Comparison of ENCODE assay signal across 18 cellular contexts in the genomic region with DNA sequence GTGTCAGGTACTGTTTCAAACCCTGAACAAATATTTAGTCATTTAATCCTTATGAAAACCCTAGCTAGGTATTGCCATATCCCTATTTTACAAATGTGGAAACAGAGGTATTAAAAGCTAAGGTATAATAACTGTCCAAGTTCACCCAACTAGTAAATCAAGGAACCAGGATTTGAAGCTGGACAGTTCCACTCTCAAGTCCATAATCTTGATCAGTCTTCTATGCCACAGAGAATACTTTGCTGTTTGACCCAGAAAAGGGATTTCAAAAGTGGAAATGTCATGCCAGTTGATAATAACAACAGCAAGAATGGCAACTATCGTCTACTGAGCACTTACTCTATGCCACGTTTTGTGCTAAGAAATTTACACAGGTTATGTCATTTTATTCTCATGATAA.
DNase-seq lines count a peak whose midpoint lies in the region; ATAC-seq, FAIRE-seq and TF ChIP-seq lines count a peak whose summit lies in the region.
"Had no signal": no experiment of that assay in that cellular context is flagged by ENCODE, and none has a peak within 500 bp of the region (broad histone marks: within the 10 kb centered on the region; RNA-seq: fewer than 3 reads in every experiment).

No MANE protein-coding gene starts in this region.

- TF ChIP-seq EP300 in SK-N-SH (IDR thresholded peaks at IDR 0.05; ENCODE audit: borderline replicate concordance in 1 of 2, low read depth in 1 of 2, low read length in 1 of 2) (no peak), K562 (IDR thresholded peaks at IDR 0.05; ENCODE audit: low read length) (no peak)

- no peaks in the 10 kb centered on the region for H3K36me3 ChIP-seq in HEK293 (ENCODE audit: control insufficient read depth in 2 of 2, insufficient read depth in 1 of 2, low read length in 2 of 2)
- no peaks in the 10 kb centered on the region for H3K36me3 ChIP-seq in KMS-11 (ENCODE audit: insufficient read depth)
- H3K36me3 ChIP-seq in SK-N-SH (replicated peaks in 1 of 2; ENCODE audit: control insufficient read depth in 1 of 2, insufficient read depth in 2 of 2, low read length in 1 of 2), result no peaks in the 10 kb centered on the region
- no peaks in the 10 kb centered on the region for H3K36me3 ChIP-seq in K562 (ENCODE audit: control insufficient read depth, insufficient read depth, low read length)
- H3K36me3 ChIP-seq: BLaER1, HAP-1 had no signal

- ATAC-seq in K562 (no peak), GM18858 (IDR thresholded peaks at IDR 0.05; ENCODE audit: unreplicated experiment) (no peak), HG02623 (IDR thresholded peaks at IDR 0.05; ENCODE audit: unreplicated experiment) (no peak), HG03175 (IDR thresholded peaks at IDR 0.05; ENCODE audit: unreplicated experiment) (no peak)
- ATAC-seq: CD8-positive, alpha-beta T cell had no signal

- no peaks in the 10 kb centered on the region for H3F3A ChIP-seq in SK-N-SH (replicated peaks; ENCODE audit: insufficient read depth)

- H3K79me2 ChIP-seq in KMS-11 (ENCODE audit: insufficient read depth, low read depth) (no peaks in the 10 kb centered on the region), SK-N-SH (ENCODE audit: insufficient read depth) (no peaks in the 10 kb centered on the region), K562 (ENCODE audit: control insufficient read depth, insufficient read depth, low read length) (no peaks in the 10 kb centered on the region)

- no peak overlapping the region for H3K27ac ChIP-seq in HEK293 (ENCODE audit: extremely low read depth, low read depth, low read length)
- no peak overlapping the region for H3K27ac ChIP-seq in KMS-11
- peak overlapping the region in 1 of 2 experiments; percentile 80; a peak in 2 of 4 replicates for H3K27ac ChIP-seq in SK-N-SH (ENCODE audit: low read depth in 2 of 2, low read length in 1 of 2)
- no peak overlapping the region for H3K27ac ChIP-seq in K562 (ENCODE audit: extremely low read depth, low read depth, low read length)
- H3K27ac ChIP-seq: BLaER1, C4-2B had no signal

- H3K9me1 ChIP-seq in K562 (ENCODE audit: control insufficient read depth, insufficient read depth, low read length), result no peaks in the 10 kb centered on the region

- H3K9me2 ChIP-seq in SK-N-SH, result no peaks in the 10 kb centered on the region

- TF ChIP-seq CTCF in HEK293 (tag by site-specific recombination; IDR thresholded peaks at IDR 0.05), result no peak
- no peak for TF ChIP-seq CTCF in KMS-11 (conservative IDR thresholded peaks at IDR 0.05; ENCODE audit: low read depth, low read length)
- TF ChIP-seq CTCF in SK-N-SH (IDR thresholded peaks at IDR 0.05), result no peak
- no peak for TF ChIP-seq CTCF in K562 (IDR thresholded peaks at IDR 0.05 in 2 of 3, conservative IDR thresholded peaks at IDR 0.05 in 1 of 3; ENCODE audit: insufficient read depth in 2 of 3, low read depth in 1 of 3, low read length in 3 of 3)

- FAIRE-seq in K562 (lab: Jason Lieb, UNC), result peak; percentile 23
- FAIRE-seq: D721Med, GM12891, H54 had no signal

- H4K20me1 ChIP-seq in KMS-11 (ENCODE audit: insufficient read depth) (no peaks in the 10 kb centered on the region; the same call in 1 of the 2 replicates), SK-N-SH (ENCODE audit: insufficient read depth) (no peaks in the 10 kb centered on the region), K562 (replicated peaks; ENCODE audit: control insufficient read depth, insufficient read depth, low read length) (no peaks in the 10 kb centered on the region)
- H4K20me1 ChIP-seq: BLaER1 had no signal

- no TSS peak for BruUV-seq in K562 (replicated peaks; lab: Mats Ljungman, UMichigan)

- intact Hi-C loops in K562 (cut with micrococcal nuclease), result no loop called here

- 71% methylated on average over 2 of the region's 2 CpGs for WGBS in SK-N-SH (ENCODE audit: low lambda C conversion rate)
- WGBS in K562 (ENCODE audit: insufficient coverage, low coverage, missing lambda C conversion rate), result 61% methylated on average over 2 of the region's 2 CpGs

- H3K4me1 ChIP-seq in HEK293 (ENCODE audit: control insufficient read depth, insufficient read depth, low read length) (no peaks in the 10 kb centered on the region), KMS-11 (ENCODE audit: low read depth, poor library complexity, severe bottlenecking) (peaks cover 37% of the 10 kb centered on the region), SK-N-SH (ENCODE audit: control insufficient read depth in 1 of 2, insufficient read depth in 2 of 2, low read depth in 1 of 2, low read length in 1 of 2) (peaks cover 3 to 7% of the 10 kb centered on the region in 2 experiments; a peak in 2 of 4 replicates), K562 (replicated peaks in 1 of 2; ENCODE audit: control insufficient read depth in 2 of 2, insufficient read depth in 2 of 2, low read length in 2 of 2) (peaks cover 13 to 36% of the 10 kb centered on the region in 2 experiments)

- CTCF ChIA-PET in HEK293 (lab: Yijun Ruan, JAX), result no interaction called here
- CTCF ChIA-PET in SK-N-SH (lab: Yijun Ruan, JAX), result no interaction called here
- CTCF ChIA-PET in K562 (lab: Yijun Ruan, JAX; ENCODE audit: low intra/inter-chr PET ratio), result no interaction called here

- H3K4me3 ChIP-seq in HEK293 (ENCODE audit: low read depth, low read length) (no peak overlapping the region), KMS-11 (IDR thresholded peaks at IDR 0.05; ENCODE audit: insufficient read depth, low read depth, low read length) (no peak overlapping the region), SK-N-SH (ENCODE audit: low read depth in 2 of 2, low read length in 1 of 2) (no peak overlapping the region), K562 (no peak overlapping the region)
- H3K4me3 ChIP-seq: BLaER1, HAP-1 had no signal

- H3K27me3 ChIP-seq in KMS-11 (ENCODE audit: insufficient read depth, low read depth), result peaks cover 22% of the 10 kb centered on the region; the same call in 1 of the 2 replicates
- no peaks in the 10 kb centered on the region for H3K27me3 ChIP-seq in SK-N-SH (ENCODE audit: insufficient read depth)
- no peaks in the 10 kb centered on the region for H3K27me3 ChIP-seq in K562 (ENCODE audit: control insufficient read depth in 2 of 2, insufficient read depth in 2 of 2, low read length in 2 of 2)
- H3K27me3 ChIP-seq: BLaER1 had no signal

- no peaks in the 10 kb centered on the region for H3K9me3 ChIP-seq in HEK293 (ENCODE audit: control insufficient read depth, insufficient read depth, low read depth, low read length)
- no peaks in the 10 kb centered on the region for H3K9me3 ChIP-seq in SK-N-SH
- H3K9me3 ChIP-seq in K562 (replicated peaks; ENCODE audit: control insufficient read depth, insufficient read depth, low read depth, low read length), result no peaks in the 10 kb centered on the region
- H3K9me3 ChIP-seq: BLaER1, HAP-1 had no signal

- H2AFZ ChIP-seq in KMS-11 (ENCODE audit: low read depth) (no peak overlapping the region), SK-N-SH (ENCODE audit: low read depth) (peak overlapping the region; percentile 3; the same call in 1 of the 2 replicates), K562 (ENCODE audit: low read depth, low read length) (no peak overlapping the region)

- TF ChIP-seq RAD21 in SK-N-SH (IDR thresholded peaks at IDR 0.05; ENCODE audit: low read length), result no peak
- no peak for TF ChIP-seq RAD21 in K562 (CRISPR knock-in tag; conservative IDR thresholded peaks at IDR 0.05 in 1 of 2, IDR thresholded peaks at IDR 0.05 in 1 of 2)

- H3K9ac ChIP-seq in KMS-11 (no peak overlapping the region), SK-N-SH (no peak overlapping the region), K562 (ENCODE audit: insufficient read depth in 1 of 2, low read depth in 2 of 2, low read length in 2 of 2) (no peak overlapping the region)
- H3K9ac ChIP-seq: BLaER1 had no signal

- TF ChIP-seq POLR2A in K562 (conservative IDR thresholded peaks at IDR 0.05), result no peak

- POLR2A ChIA-PET in HEK293 (lab: Yijun Ruan, JAX) (no interaction called here), SK-N-SH (lab: Yijun Ruan, JAX) (no interaction called here), K562 (lab: Yijun Ruan, JAX) (interaction anchor here (1.2 kb wide), 1 partner anchor 16 kb away, joined by 3 read pairs; no protein-coding TSS in a partner anchor)

- in situ Hi-C loops in K562 (cut with MboI), result no loop called here

- DNase-seq in SK-N-SH (no peak), K562 (ENCODE audit: extremely low read depth in 1 of 4, low spot score in 3 of 4) (no peak), cerebellar cortex (ENCODE audit: low spot score) (no peak)
- DNase-seq: CD8-positive, alpha-beta T cell; DMS 273 treated with DMSO at 0.1 percent for 48 hours; GF-D8; GOT3 had no signal

- peak overlapping the region; percentile 58; the same call in 1 of the 2 replicates for H3K4me2 ChIP-seq in KMS-11
- H3K4me2 ChIP-seq in SK-N-SH, result peak overlapping the region; percentile 58; the same call in 1 of the 2 replicates
- H3K4me2 ChIP-seq in K562 (ENCODE audit: insufficient read depth, low read length), result no peak overlapping the region

TF ChIP-seq in HEK293, 187 proteins besides CTCF, POLR2A, EP300 and RAD21 (continues in another document):
- TF ChIP-seq ZNF404 (tag by site-specific recombination; IDR thresholded peaks at IDR 0.05), result no peak

TF ChIP-seq in SK-N-SH, 30 proteins besides CTCF, POLR2A, EP300 and RAD21 (continues in another document):
- TF ChIP-seq TAF1 (IDR thresholded peaks at IDR 0.05; ENCODE audit: borderline replicate concordance, low read depth, low read length), result no peak

TF ChIP-seq in K562, 482 proteins besides CTCF, POLR2A, EP300 and RAD21:
- TF ChIP-seq EHMT2 (IDR thresholded peaks at IDR 0.05) (peak; percentile 89), MIER1 (IDR thresholded peaks at IDR 0.05; ENCODE audit: low read depth) (peak; percentile 66; the same call in 1 of the 2 replicates)
- TF ChIP-seq, protein P1, sequence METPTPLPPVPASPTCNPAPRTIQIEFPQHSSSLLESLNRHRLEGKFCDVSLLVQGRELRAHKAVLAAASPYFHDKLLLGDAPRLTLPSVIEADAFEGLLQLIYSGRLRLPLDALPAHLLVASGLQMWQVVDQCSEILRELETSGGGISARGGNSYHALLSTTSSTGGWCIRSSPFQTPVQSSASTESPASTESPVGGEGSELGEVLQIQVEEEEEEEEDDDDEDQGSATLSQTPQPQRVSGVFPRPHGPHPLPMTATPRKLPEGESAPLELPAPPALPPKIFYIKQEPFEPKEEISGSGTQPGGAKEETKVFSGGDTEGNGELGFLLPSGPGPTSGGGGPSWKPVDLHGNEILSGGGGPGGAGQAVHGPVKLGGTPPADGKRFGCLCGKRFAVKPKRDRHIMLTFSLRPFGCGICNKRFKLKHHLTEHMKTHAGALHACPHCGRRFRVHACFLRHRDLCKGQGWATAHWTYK (CRISPR knock-in tag; IDR thresholded peaks at IDR 0.05), result no peak
